In genomic region chr1:157289424-157290105, GRCh38 we compare ENCODE assay signal across 25 cellular contexts.
DNase-seq lines count a peak whose midpoint lies in the region; ATAC-seq, FAIRE-seq and TF ChIP-seq lines count a peak whose summit lies in the region.
"Had no signal": no experiment of that assay in that cellular context is flagged by ENCODE, and none has a peak within 500 bp of the region (broad histone marks: within the 10 kb centered on the region; RNA-seq: fewer than 3 reads in every experiment).

No MANE protein-coding gene starts in this region.

- TF ChIP-seq CTCF in HepG2 (CRISPR knock-in tag; IDR thresholded peaks at IDR 0.05) (no peak), right lobe of liver (IDR thresholded peaks at IDR 0.05) (no peak), coronary artery (IDR thresholded peaks at IDR 0.05) (no peak), esophagus muscularis mucosa (IDR thresholded peaks at IDR 0.05) (no peak), type B pancreatic cell (conservative IDR thresholded peaks at IDR 0.05) (no peak)

- no peak for TF ChIP-seq POLR2A in HepG2 (IDR thresholded peaks at IDR 0.05; ENCODE audit: insufficient read depth in 1 of 2, low read depth in 2 of 2, low read length in 2 of 2)
- TF ChIP-seq POLR2A in right lobe of liver (IDR thresholded peaks at IDR 0.05), result no peak
- TF ChIP-seq POLR2A in esophagus muscularis mucosa (IDR thresholded peaks at IDR 0.05; ENCODE audit: low read depth), result no peak

- no peaks in the 10 kb centered on the region for H3K9me3 ChIP-seq in HepG2 (ENCODE audit: low read length)
- H3K9me3 ChIP-seq in right lobe of liver, result no peaks in the 10 kb centered on the region
- H3K9me3 ChIP-seq in esophagus muscularis mucosa, result no peaks in the 10 kb centered on the region
- H3K9me3 ChIP-seq: BE2C had no signal

- no peak overlapping the region for H3K9ac ChIP-seq in HepG2 (ENCODE audit: insufficient read depth, low read depth, low read length)

- POLR2A ChIA-PET in HepG2 (lab: Yijun Ruan, JAX), result no interaction called here

- ATAC-seq in HepG2 (no peak), right lobe of liver (no peak), GM19397 (IDR thresholded peaks at IDR 0.05; ENCODE audit: unreplicated experiment) (no peak)
- ATAC-seq: HCT116 had no signal

- 5% methylated on average over 6 of the region's 7 CpGs for WGBS in HepG2 (ENCODE audit: low lambda C conversion rate)
- WGBS in right lobe of liver (ENCODE audit: insufficient coverage, low coverage, low lambda C conversion rate, missing lambda C conversion rate), result 46% methylated on average over 2 of the region's 7 CpGs
- 70% methylated on average over 7 of the region's 7 CpGs for WGBS in esophagus muscularis mucosa

- H2AFZ ChIP-seq in HepG2 (ENCODE audit: low read length), result no peak overlapping the region

- peak overlapping the region; percentile 21 for H3K27ac Mint-ChIP-seq in type B pancreatic cell
- H3K27ac Mint-ChIP-seq: CD4-positive, CD25-positive, alpha-beta regulatory T cell; CD8-positive, alpha-beta memory T cell; HFFc6 had no signal

- no peaks in the 10 kb centered on the region for H3K9me3 Mint-ChIP-seq in type B pancreatic cell
- H3K9me3 Mint-ChIP-seq: HFFc6, IgD-negative memory B cell had no signal

- no TSS peak for BruUV-seq in HepG2 (replicated peaks; lab: Mats Ljungman, UMichigan)

- H3K36me3 Mint-ChIP-seq in type B pancreatic cell, result no peaks in the 10 kb centered on the region
- H3K36me3 Mint-ChIP-seq: CD4-positive, CD25-positive, alpha-beta regulatory T cell; CD8-positive, alpha-beta memory T cell had no signal

- peaks cover 13% of the 10 kb centered on the region for H3K27me3 Mint-ChIP-seq in type B pancreatic cell

- no peaks in the 10 kb centered on the region for H3K4me1 Mint-ChIP-seq in type B pancreatic cell (ENCODE audit: unreplicated experiment)
- H3K4me1 Mint-ChIP-seq: CD4-positive, CD25-positive, alpha-beta regulatory T cell; CD8-positive, alpha-beta memory T cell had no signal

- no peaks in the 10 kb centered on the region for H3K79me2 ChIP-seq in HepG2 (ENCODE audit: insufficient read depth, low read length)

- no peak overlapping the region for H3K4me3 Mint-ChIP-seq in type B pancreatic cell
- H3K4me3 Mint-ChIP-seq: CD4-positive, CD25-positive, alpha-beta regulatory T cell; HFFc6; IgD-negative memory B cell had no signal

- H3K27ac ChIP-seq in HepG2 (ENCODE audit: extremely low read length, insufficient read depth, low read length) (no peak overlapping the region), right lobe of liver (no peak overlapping the region), coronary artery (no peak overlapping the region), esophagus muscularis mucosa (replicated peaks in 1 of 4) (no peak overlapping the region)
- H3K27ac ChIP-seq: HL-60 had no signal

- H3K27me3 ChIP-seq in HepG2 (ENCODE audit: control insufficient read depth in 1 of 2, insufficient read depth in 2 of 2, low read length in 2 of 2), result peaks cover 0 to 2% of the 10 kb centered on the region in 2 experiments; a peak in 3 of 5 replicates
- H3K27me3 ChIP-seq in right lobe of liver, result no peaks in the 10 kb centered on the region
- peaks cover 0 to 8% (median 0%) of the 10 kb centered on the region in 4 donors for H3K27me3 ChIP-seq in esophagus muscularis mucosa

- in situ Hi-C loops in HepG2 (cut with HindIII; ENCODE audit: extremely low pct_ligation_motif_present, low pct_unique_long_range_greater_than_20kb), result no loop called here

- H3K4me3 ChIP-seq in HepG2 (replicated peaks in 1 of 3; ENCODE audit: insufficient read depth in 1 of 3, low read depth in 2 of 3, low read length in 3 of 3), result no peak overlapping the region
- H3K4me3 ChIP-seq in right lobe of liver, result no peak overlapping the region
- H3K4me3 ChIP-seq in coronary artery, result no peak overlapping the region
- no peak overlapping the region for H3K4me3 ChIP-seq in esophagus muscularis mucosa
- H3K4me3 ChIP-seq: GM12878 had no signal

- CTCF ChIA-PET in HepG2 (lab: Yijun Ruan, JAX; ENCODE audit: low intra/inter-chr PET ratio, low total read pairs), result no interaction called here

- no peaks in the 10 kb centered on the region for H4K20me1 ChIP-seq in HepG2 (ENCODE audit: insufficient read depth, low read length)

- no peak for TF ChIP-seq RAD21 in HepG2 (CRISPR knock-in tag; IDR thresholded peaks at IDR 0.05)

- H3K4me1 ChIP-seq in HepG2 (ENCODE audit: insufficient read depth, low read length) (peaks cover 31% of the 10 kb centered on the region), right lobe of liver (no peaks in the 10 kb centered on the region), esophagus muscularis mucosa (no peaks in the 10 kb centered on the region)
- H3K4me1 ChIP-seq: BE2C had no signal

- no peaks in the 10 kb centered on the region for H3K36me3 ChIP-seq in HepG2 (replicated peaks in 1 of 2; ENCODE audit: control insufficient read depth in 1 of 2, insufficient read depth in 2 of 2, low read length in 2 of 2)
- no peaks in the 10 kb centered on the region for H3K36me3 ChIP-seq in right lobe of liver
- no peaks in the 10 kb centered on the region for H3K36me3 ChIP-seq in esophagus muscularis mucosa
- H3K36me3 ChIP-seq: BE2C had no signal

- intact Hi-C loops in HepG2 (cut with micrococcal nuclease; ENCODE audit: unreplicated experiment), result loop anchor here (10.0 kb wide), 1 partner anchor 45 kb away; no protein-coding TSS in a partner anchor
- intact Hi-C loops in right lobe of liver (cut with DNase I), result no loop called here
- intact Hi-C loops in esophagus muscularis mucosa (cut with DNase I), result no loop called here

- DNase-seq in HepG2 (ENCODE audit: low spot score), result no peak
- no peak for DNase-seq in right lobe of liver
- peak; percentile 61 for DNase-seq in coronary artery (ENCODE audit: low spot score)
- peak; percentile 53 for DNase-seq in esophagus muscularis mucosa (ENCODE audit: extremely low spot score)
- no peak for DNase-seq in type B pancreatic cell (ENCODE audit: extremely low spot score, unreplicated experiment)
- no peak for DNase-seq in NOMO-1 treated with DMSO at 0.1 percent for 48 hours (lab: John Stamatoyannopoulos, UW; ENCODE audit: unreplicated experiment)
- no peak for DNase-seq in NCI-H1930 (lab: John Stamatoyannopoulos, UW)
- DNase-seq: ACHN; BE2C; C1 segment of cervical spinal cord; CD4-positive, CD25-positive, alpha-beta regulatory T cell; CD8-positive, alpha-beta memory T cell; COR-L47; DMS 273 treated with DMSO at 0.1 percent for 48 hours; DMS53; DND-41; EL; HFFc6 had no signal

- H3K4me2 ChIP-seq in HepG2 (ENCODE audit: low read depth, low read length), result no peak overlapping the region

- FAIRE-seq in HepG2 (lab: Jason Lieb, UNC), result no peak
- FAIRE-seq: A204.1, GM12878, H54 had no signal

- TF ChIP-seq EP300 in HepG2 (IDR thresholded peaks at IDR 0.05; ENCODE audit: low read depth in 2 of 2, low read length in 2 of 2) (no peak), HepG2 (CRISPR knock-in tag; IDR thresholded peaks at IDR 0.05; ENCODE audit: borderline replicate concordance) (no peak), esophagus muscularis mucosa (IDR thresholded peaks at IDR 0.05) (no peak)

TF ChIP-seq in HepG2, 621 proteins besides CTCF, POLR2A, EP300 and RAD21:
- TF ChIP-seq MNT (IDR thresholded peaks at IDR 0.05) (peak; percentile 94), MYNN (CRISPR knock-in tag; IDR thresholded peaks at IDR 0.05; ENCODE audit: low read depth) (no peak)

Comparison
In these comparisons a context has a peak if more than half of its experiments do, and no peak if none do; other contexts are left out.
1. DNase-seq: peak in coronary artery (single experiment) and esophagus muscularis mucosa (single experiment); none in HepG2 (single experiment), right lobe of liver (0 of 3), type B pancreatic cell (single experiment), NOMO-1 treated with DMSO at 0.1 percent for 48 hours (single experiment) and NCI-H1930 (0 of 2).